19 cellular contexts compared by ENCODE assay signal in genomic region chr6:39884696-39885095, GRCh38. TPM values are rescaled to one million over a fixed set of nuclear protein-coding genes. Genes with fewer than 3 reads are reported as not detected.
DNase-seq lines count a peak whose midpoint lies in the region; ATAC-seq and TF ChIP-seq lines count a peak whose summit lies in the region.
"Had no signal": no experiment of that assay in that cellular context is flagged by ENCODE, and none has a peak within 500 bp of the region (broad histone marks: within the 10 kb centered on the region; RNA-seq: fewer than 3 reads in every experiment).

No MANE protein-coding gene starts in this region.

- H3K79me2 ChIP-seq in smooth muscle cell (ENCODE audit: low read depth), result no peaks in the 10 kb centered on the region
- H3K79me2 ChIP-seq: hepatocyte, parathyroid adenoma had no signal

- DNase-seq in ELR (ENCODE audit: low read depth) (peak; percentile 71), amniotic stem cell (lab: John Stamatoyannopoulos, UW) (peak; percentile 22), fibroblast of villous mesenchyme (ENCODE audit: low read depth) (peak; percentile 37), smooth muscle cell (lab: John Stamatoyannopoulos, UW; ENCODE audit: unreplicated experiment) (no peak), DMS153 treated with DMSO at 0.1 percent for 48 hours (lab: John Stamatoyannopoulos, UW; ENCODE audit: unreplicated experiment) (no peak), suprapubic skin (ENCODE audit: low spot score in 2 of 2) (no peak), NCI-H1436 (lab: John Stamatoyannopoulos, UW) (no peak)
- DNase-seq: activated CD4-positive, alpha-beta T cell treated with anti-CD3 and anti-CD28 coated beads for 36 hours; activated T-cell treated with anti-CD3 and anti-CD28 coated beads for 4 hours; AML-193; Kasumi-1; NCI-H1417 treated with DMSO at 0.1 percent for 48 hours; NCI-H446 treated with DMSO at 0.1 percent for 48 hours; SJCRH30; spleen had no signal

- H3K4me1 ChIP-seq in smooth muscle cell (ENCODE audit: low read depth) (peaks cover 9% of the 10 kb centered on the region), suprapubic skin (peaks cover 16% of the 10 kb centered on the region)
- H3K4me1 ChIP-seq: parathyroid adenoma had no signal

- H3K9ac ChIP-seq in smooth muscle cell (ENCODE audit: low read depth), result no peak overlapping the region
- H3K9ac ChIP-seq: parathyroid adenoma had no signal

- H3K9me3 ChIP-seq in smooth muscle cell (replicated peaks; ENCODE audit: low read depth), result no peaks in the 10 kb centered on the region
- H3K9me3 ChIP-seq in suprapubic skin, result no peaks in the 10 kb centered on the region
- H3K9me3 ChIP-seq: SJCRH30, spleen had no signal

- no peak for TF ChIP-seq POLR2A in suprapubic skin (IDR thresholded peaks at IDR 0.05)

- peaks cover 9% of the 10 kb centered on the region for H3F3A ChIP-seq in smooth muscle cell (ENCODE audit: low read depth)

- ATAC-seq in GM19452 (IDR thresholded peaks at IDR 0.05; ENCODE audit: unreplicated experiment), result no peak
- ATAC-seq: activated CD4-positive, alpha-beta T cell treated with anti-CD3 and anti-CD28 coated beads for 36 hours; stimulated activated memory B cell treated with anti-CD40 and anti-IgM and Interleukin-4, amounts not matched to agents 10 μg/mL and 1 μg/mL and 100 μg/mL, for 72 hours had no signal

- H3K27me3 ChIP-seq in smooth muscle cell (ENCODE audit: low read depth), result no peaks in the 10 kb centered on the region
- no peaks in the 10 kb centered on the region for H3K27me3 ChIP-seq in suprapubic skin
- H3K27me3 ChIP-seq: hepatocyte, SJCRH30 had no signal

- TF ChIP-seq EP300 in suprapubic skin (IDR thresholded peaks at IDR 0.05), result no peak

- H3K4me3 ChIP-seq in fibroblast of villous mesenchyme (ENCODE audit: low read depth, low read length) (no peak overlapping the region), smooth muscle cell (no peak overlapping the region), suprapubic skin (no peak overlapping the region)
- H3K4me3 ChIP-seq: hepatocyte, SJCRH30, spleen had no signal

- no peaks in the 10 kb centered on the region for H3K36me3 ChIP-seq in smooth muscle cell (ENCODE audit: low read depth)
- H3K36me3 ChIP-seq in suprapubic skin, result no peaks in the 10 kb centered on the region
- H3K36me3 ChIP-seq: SJCRH30 had no signal

- H2AFZ ChIP-seq in smooth muscle cell (ENCODE audit: low read depth), result no peak overlapping the region
- H2AFZ ChIP-seq: hepatocyte, parathyroid adenoma had no signal

- 53% methylated on average over 5 of the region's 5 CpGs for WGBS in smooth muscle cell (ENCODE audit: low lambda C conversion rate)
- WGBS in suprapubic skin, result 100% methylated on average over 1 of the region's 5 CpGs

- no peak for TF ChIP-seq CTCF in fibroblast of villous mesenchyme (IDR thresholded peaks at IDR 0.05; ENCODE audit: insufficient read depth, low read depth, low read length)
- no peak for TF ChIP-seq CTCF in smooth muscle cell (IDR thresholded peaks at IDR 0.05; ENCODE audit: borderline replicate concordance, insufficient read depth, poor library complexity, severe bottlenecking)
- TF ChIP-seq CTCF in suprapubic skin (IDR thresholded peaks at IDR 0.05), result no peak

- H4K20me1 ChIP-seq in smooth muscle cell (ENCODE audit: low read depth), result no peaks in the 10 kb centered on the region

- no peak overlapping the region for H3K4me2 ChIP-seq in smooth muscle cell
- H3K4me2 ChIP-seq: hepatocyte had no signal

- H3K27ac ChIP-seq in smooth muscle cell (ENCODE audit: low read depth), result peak overlapping the region; percentile 68
- H3K27ac ChIP-seq in suprapubic skin, result no peak overlapping the region
- H3K27ac ChIP-seq: hepatocyte, parathyroid adenoma, SJCRH30 had no signal

RNA-seq across cellular contexts. Expression of gene MOCS1, which starts 49.6 kb away (rescaled TPM):
- 5.2 and 10.8 TPM in 2 replicates for total RNA-seq in fibroblast of villous mesenchyme
- 7.7 and 8.3 TPM in 2 replicates for total RNA-seq in smooth muscle cell
- polyA plus RNA-seq in smooth muscle cell, result 8.2 and 12.1 TPM in 2 replicates
- 10 to 100 TPM in 2 of 4 donors, 1 to 10 TPM in 2; 4.2 to 13.8 (median 10.2) TPM for total RNA-seq in suprapubic skin

Comparison
In these comparisons a context has a peak if more than half of its experiments do, and no peak if none do; other contexts are left out.
1. DNase-seq: peak in ELR (single experiment), amniotic stem cell (single experiment) and fibroblast of villous mesenchyme (single experiment); none in smooth muscle cell (single experiment), DMS153 treated with DMSO at 0.1 percent for 48 hours (single experiment), suprapubic skin (0 of 2) and NCI-H1436 (single experiment).